ENCODE assay signal across 1 cellular context in genomic region chr1:8816831-8817412, GRCh38.
TF ChIP-seq lines count a peak whose summit lies in the region.

No MANE protein-coding gene starts in this region.

TF ChIP-seq in K562, 482 proteins besides CTCF, POLR2A, EP300 and RAD21 (continued from another document and continues in another):
- TF ChIP-seq CBX8 (IDR thresholded peaks at IDR 0.05; ENCODE audit: borderline replicate concordance, extremely low read depth, low read depth, low read length, poor library complexity, severe bottlenecking), result no peak
- TF ChIP-seq HMBOX1 (IDR thresholded peaks at IDR 0.05), result no peak
- TF ChIP-seq HOXB6 (CRISPR knock-in tag; IDR thresholded peaks at IDR 0.05; ENCODE audit: borderline replicate concordance), result no peak
- TF ChIP-seq, protein P1, sequence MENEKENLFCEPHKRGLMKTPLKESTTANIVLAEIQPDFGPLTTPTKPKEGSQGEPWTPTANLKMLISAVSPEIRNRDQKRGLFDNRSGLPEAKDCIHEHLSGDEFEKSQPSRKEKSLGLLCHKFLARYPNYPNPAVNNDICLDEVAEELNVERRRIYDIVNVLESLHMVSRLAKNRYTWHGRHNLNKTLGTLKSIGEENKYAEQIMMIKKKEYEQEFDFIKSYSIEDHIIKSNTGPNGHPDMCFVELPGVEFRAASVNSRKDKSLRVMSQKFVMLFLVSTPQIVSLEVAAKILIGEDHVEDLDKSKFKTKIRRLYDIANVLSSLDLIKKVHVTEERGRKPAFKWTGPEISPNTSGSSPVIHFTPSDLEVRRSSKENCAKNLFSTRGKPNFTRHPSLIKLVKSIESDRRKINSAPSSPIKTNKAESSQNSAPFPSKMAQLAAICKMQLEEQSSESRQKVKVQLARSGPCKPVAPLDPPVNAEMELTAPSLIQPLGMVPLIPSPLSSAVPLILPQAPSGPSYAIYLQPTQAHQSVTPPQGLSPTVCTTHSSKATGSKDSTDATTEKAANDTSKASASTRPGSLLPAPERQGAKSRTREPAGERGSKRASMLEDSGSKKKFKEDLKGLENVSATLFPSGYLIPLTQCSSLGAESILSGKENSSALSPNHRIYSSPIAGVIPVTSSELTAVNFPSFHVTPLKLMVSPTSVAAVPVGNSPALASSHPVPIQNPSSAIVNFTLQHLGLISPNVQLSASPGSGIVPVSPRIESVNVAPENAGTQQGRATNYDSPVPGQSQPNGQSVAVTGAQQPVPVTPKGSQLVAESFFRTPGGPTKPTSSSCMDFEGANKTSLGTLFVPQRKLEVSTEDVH (IDR thresholded peaks at IDR 0.05; ENCODE audit: low read depth, partially characterized antibody), result no peak
- TF ChIP-seq TAF1 (IDR thresholded peaks at IDR 0.05; ENCODE audit: control insufficient read depth, extremely low read depth, insufficient read depth, low read length, severe bottlenecking), result no peak
- no peak for TF ChIP-seq CCNT2 (IDR thresholded peaks at IDR 0.05; ENCODE audit: borderline replicate concordance, extremely low read depth, insufficient read length, low read depth, low read length)
- no peak for TF ChIP-seq EP400 (IDR thresholded peaks at IDR 0.05)
- no peak for TF ChIP-seq SAP30 (IDR thresholded peaks at IDR 0.05; ENCODE audit: borderline replicate concordance, insufficient read depth, low read depth, low read length, poor library complexity, severe bottlenecking)
- no peak for TF ChIP-seq ETS1 (conservative IDR thresholded peaks at IDR 0.05; ENCODE audit: control insufficient read depth, low read depth, low read length)
- no peak for TF ChIP-seq E2F1 (CRISPR knock-in tag; IDR thresholded peaks at IDR 0.05)
- no peak for TF ChIP-seq ZNF24 (IDR thresholded peaks at IDR 0.05)
- TF ChIP-seq MAZ (CRISPR knock-in tag; conservative IDR thresholded peaks at IDR 0.05 in 1 of 2, IDR thresholded peaks at IDR 0.05 in 1 of 2), result peak in 1 of 2 experiments; percentile 21; a peak in 1 of 4 replicates
- no peak for TF ChIP-seq ILK (tag; IDR thresholded peaks at IDR 0.05; ENCODE audit: borderline replicate concordance, low read depth)
- no peak for TF ChIP-seq RNF219 (CRISPR knock-in tag; IDR thresholded peaks at IDR 0.05)
- no peak for TF ChIP-seq SMAD4 (CRISPR knock-in tag; conservative IDR thresholded peaks at IDR 0.05)
- no peak for TF ChIP-seq MCM2 (IDR thresholded peaks at IDR 0.05; ENCODE audit: low read depth)
- no peak for TF ChIP-seq TRIM25 (IDR thresholded peaks at IDR 0.05; ENCODE audit: borderline replicate concordance)
- no peak for TF ChIP-seq HBP1 (CRISPR knock-in tag; IDR thresholded peaks at IDR 0.05)
- no peak for TF ChIP-seq BRCA1 (IDR thresholded peaks at IDR 0.05)
- TF ChIP-seq BRCA1 (CRISPR knock-in tag; IDR thresholded peaks at IDR 0.05), result peak; percentile 61; the same call in 1 of the 2 replicates
- TF ChIP-seq ZNF197 (CRISPR knock-in tag; IDR thresholded peaks at IDR 0.05; ENCODE audit: low read depth), result no peak
- no peak for TF ChIP-seq BRF2 (IDR thresholded peaks at IDR 0.05; ENCODE audit: borderline replicate concordance, insufficient read depth, insufficient read length)
- TF ChIP-seq ETV6 (IDR thresholded peaks at IDR 0.05; ENCODE audit: borderline replicate concordance in 1 of 2, low read depth in 2 of 2, low read length in 1 of 2), result no peak
- TF ChIP-seq ETV6 (CRISPR knock-in tag; IDR thresholded peaks at IDR 0.05; ENCODE audit: borderline replicate concordance), result no peak
- peak; percentile 62 for TF ChIP-seq ZFX (CRISPR knock-in tag; IDR thresholded peaks at IDR 0.05)
- TF ChIP-seq POLR2G (IDR thresholded peaks at IDR 0.05; ENCODE audit: low read depth, low read length), result peak; percentile 67
- TF ChIP-seq NCOA4 (IDR thresholded peaks at IDR 0.05; ENCODE audit: partially characterized antibody), result no peak
- TF ChIP-seq, protein P2, sequence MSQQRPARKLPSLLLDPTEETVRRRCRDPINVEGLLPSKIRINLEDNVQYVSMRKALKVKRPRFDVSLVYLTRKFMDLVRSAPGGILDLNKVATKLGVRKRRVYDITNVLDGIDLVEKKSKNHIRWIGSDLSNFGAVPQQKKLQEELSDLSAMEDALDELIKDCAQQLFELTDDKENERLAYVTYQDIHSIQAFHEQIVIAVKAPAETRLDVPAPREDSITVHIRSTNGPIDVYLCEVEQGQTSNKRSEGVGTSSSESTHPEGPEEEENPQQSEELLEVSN (IDR thresholded peaks at IDR 0.05; ENCODE audit: borderline replicate concordance in 1 of 2, extremely low read depth in 1 of 2, insufficient read depth in 1 of 2, insufficient read length in 1 of 2, low read depth in 1 of 2, low read length in 1 of 2, poor library complexity in 1 of 2, severe bottlenecking in 1 of 2), result peak in 1 of 2 experiments; percentile 29
- no peak for TF ChIP-seq NR1H2 (CRISPR knock-in tag; IDR thresholded peaks at IDR 0.05)
- TF ChIP-seq ATF2 (CRISPR knock-in tag; IDR thresholded peaks at IDR 0.05), result no peak
- TF ChIP-seq, protein P3, sequence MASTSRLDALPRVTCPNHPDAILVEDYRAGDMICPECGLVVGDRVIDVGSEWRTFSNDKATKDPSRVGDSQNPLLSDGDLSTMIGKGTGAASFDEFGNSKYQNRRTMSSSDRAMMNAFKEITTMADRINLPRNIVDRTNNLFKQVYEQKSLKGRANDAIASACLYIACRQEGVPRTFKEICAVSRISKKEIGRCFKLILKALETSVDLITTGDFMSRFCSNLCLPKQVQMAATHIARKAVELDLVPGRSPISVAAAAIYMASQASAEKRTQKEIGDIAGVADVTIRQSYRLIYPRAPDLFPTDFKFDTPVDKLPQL (IDR thresholded peaks at IDR 0.05; ENCODE audit: extremely low read depth, insufficient read length), result no peak
- no peak; the same call in 1 of the 2 replicates for TF ChIP-seq RB1 (IDR thresholded peaks at IDR 0.05; ENCODE audit: low read depth)
- no peak for TF ChIP-seq THAP7 (CRISPR knock-in tag; IDR thresholded peaks at IDR 0.05)
- no peak for TF ChIP-seq NONO (IDR thresholded peaks at IDR 0.05; ENCODE audit: low read depth in 2 of 2, low read length in 1 of 2)
- TF ChIP-seq ZNF140 (CRISPR knock-in tag; IDR thresholded peaks at IDR 0.05), result no peak
- TF ChIP-seq ZNF589 (CRISPR knock-in tag; IDR thresholded peaks at IDR 0.05; ENCODE audit: low read depth), result no peak; the same call in 1 of the 2 replicates
- TF ChIP-seq, protein P4, sequence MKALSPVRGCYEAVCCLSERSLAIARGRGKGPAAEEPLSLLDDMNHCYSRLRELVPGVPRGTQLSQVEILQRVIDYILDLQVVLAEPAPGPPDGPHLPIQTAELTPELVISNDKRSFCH (CRISPR knock-in tag; IDR thresholded peaks at IDR 0.05), result no peak
- TF ChIP-seq, protein P4 (tag; IDR thresholded peaks at IDR 0.05), result peak; percentile 41; the same call in 1 of the 2 replicates
- TF ChIP-seq ZNF174 (CRISPR knock-in tag; IDR thresholded peaks at IDR 0.05), result no peak
- no peak for TF ChIP-seq KDM5B (IDR thresholded peaks at IDR 0.05; ENCODE audit: insufficient replicate concordance, low read depth, low read length)
- TF ChIP-seq DACH1 (IDR thresholded peaks at IDR 0.05; ENCODE audit: partially characterized antibody), result no peak
